In the genomic region with DNA sequence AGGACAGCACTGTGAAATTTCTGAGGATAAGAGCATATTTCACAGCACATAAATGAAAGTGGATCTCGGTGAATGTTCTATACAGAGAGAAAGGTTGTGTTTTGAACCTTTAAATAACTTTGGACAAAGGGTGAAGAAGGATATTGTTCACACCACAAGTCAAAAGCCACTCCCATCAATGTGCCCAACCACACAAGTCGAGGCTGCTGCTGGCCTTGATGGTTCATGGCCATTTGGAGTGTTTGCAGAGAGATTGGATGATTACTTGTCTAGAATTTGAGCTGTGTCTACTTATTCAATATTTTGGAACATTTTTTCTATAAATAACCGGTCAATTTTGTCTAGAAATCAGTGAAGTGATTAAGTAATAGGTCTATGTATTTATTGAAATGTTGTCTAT, we compare ENCODE assay signal across 20 cellular contexts.
DNase-seq lines count a peak whose midpoint lies in the region; ATAC-seq and TF ChIP-seq lines count a peak whose summit lies in the region.
"Had no signal": no experiment of that assay in that cellular context is flagged by ENCODE, and none has a peak within 500 bp of the region (broad histone marks: within the 10 kb centered on the region; RNA-seq: fewer than 3 reads in every experiment).

No MANE protein-coding gene starts in this region.

- POLR2A ChIA-PET in HCT116 (lab: Charles Lee): interaction anchor here (3.0 kb wide), 1 partner anchor 14 kb away, joined by 11 read pairs; no protein-coding TSS in a partner anchor

- intact Hi-C loops in Calu3 (cut with micrococcal nuclease; ENCODE audit: unreplicated experiment): no loop called here
- intact Hi-C loops in HCT116 (cut with micrococcal nuclease): no loop called here
- intact Hi-C loops in heart right ventricle (cut with DNase I): no loop called here

- TF ChIP-seq POLR2A in HCT116 (IDR thresholded peaks at IDR 0.05; ENCODE audit: borderline replicate concordance, extremely low read depth, insufficient read depth, insufficient read length): no peak

- H4K20me1 ChIP-seq in HCT116 (ENCODE audit: insufficient read depth): no peaks in the 10 kb centered on the region; the same call in 1 of the 2 replicates
- H4K20me1 ChIP-seq: BLaER1 had no signal

- no peak for TF ChIP-seq RAD21 in HCT116 (IDR thresholded peaks at IDR 0.05; ENCODE audit: low read depth)

- no TSS peak for BruUV-seq in Calu3 (replicated peaks; lab: Mats Ljungman, UMichigan)
- BruUV-seq in HCT116 (replicated peaks; lab: Mats Ljungman, UMichigan): no TSS peak

- WGBS in heart right ventricle, 2 donors: 92 to 94% methylated on average over 3 of the region's 3 CpGs

- CTCF ChIA-PET in Calu3 (lab: Charles Lee): no interaction called here
- CTCF ChIA-PET in HCT116 (lab: Charles Lee): interaction anchor here (1.1 kb wide), 1 partner anchor 343 kb away, joined by 4 read pairs; no protein-coding TSS in a partner anchor

- no peaks in the 10 kb centered on the region for H3K9me2 ChIP-seq in HCT116 (ENCODE audit: insufficient read depth)

- no peaks in the 10 kb centered on the region for H3K9me3 Mint-ChIP-seq in Calu3 (ENCODE audit: low read depth, unreplicated experiment)
- no peaks in the 10 kb centered on the region for H3K9me3 Mint-ChIP-seq in nephron
- no peaks in the 10 kb centered on the region for H3K9me3 Mint-ChIP-seq in activated T-helper 17 cell treated with anti-CD3 and anti-CD28 coated beads, Interleukin-2, amount 50 U/mL, for 72 hours
- H3K9me3 Mint-ChIP-seq: CD4-positive, alpha-beta memory T cell; IgD-negative memory B cell had no signal

- no peaks in the 10 kb centered on the region for H3K27me3 Mint-ChIP-seq in Calu3 (ENCODE audit: unreplicated experiment)
- H3K27me3 Mint-ChIP-seq in nephron (ENCODE audit: low read depth): no peaks in the 10 kb centered on the region
- peaks cover 17% of the 10 kb centered on the region for H3K27me3 Mint-ChIP-seq in activated T-helper 17 cell treated with anti-CD3 and anti-CD28 coated beads, Interleukin-2, amount 50 U/mL, for 72 hours

- H3K27ac ChIP-seq in HCT116 (ENCODE audit: low read depth, low read length) (peak overlapping the region; percentile 66; the same call in 1 of the 2 replicates), RWPE2 (ENCODE audit: poor library complexity, severe bottlenecking) (peak overlapping the region; percentile 77), heart right ventricle (no peak overlapping the region)
- H3K27ac ChIP-seq: A549, BLaER1, HL-60 had no signal

- H3K27ac Mint-ChIP-seq in Calu3 (ENCODE audit: unreplicated experiment) (peak overlapping the region; percentile 9), nephron (peak overlapping the region in 2 of 3 experiments; percentile 20 to 41)
- H3K27ac Mint-ChIP-seq in activated T-helper 17 cell treated with anti-CD3 and anti-CD28 coated beads, Interleukin-2, amount 50 U/mL, for 72 hours: no peak overlapping the region
- H3K27ac Mint-ChIP-seq: CD4-positive, alpha-beta memory T cell; IgD-negative memory B cell had no signal

- ATAC-seq in HCT116: no peak
- ATAC-seq in RWPE2 (ENCODE audit: low read depth): no peak
- ATAC-seq in activated T-helper 17 cell treated with anti-CD3 and anti-CD28 coated beads, Interleukin-2, amount 50 U/mL, for 72 hours (replicated peaks): no peak
- no peak for ATAC-seq in heart right ventricle
- ATAC-seq in GM19328 (IDR thresholded peaks at IDR 0.05; ENCODE audit: unreplicated experiment): no peak
- ATAC-seq: A549 had no signal

- H3K4me2 ChIP-seq in HCT116 (ENCODE audit: low read length): peak overlapping the region; percentile 42; the same call in 1 of the 2 replicates
- H3K4me2 ChIP-seq: A549, BLaER1 had no signal

- H2AFZ ChIP-seq in HCT116 (ENCODE audit: low read depth, low read length, poor library complexity, severe bottlenecking): no peak overlapping the region

- RAD21 ChIA-PET in HCT116 (lab: Charles Lee; ENCODE audit: low non-redundant PET in 1 of 2, low total read pairs in 2 of 2, uncharacterized antibody in 2 of 2, unreplicated experiment in 2 of 2): no interaction called here

- TF ChIP-seq CTCF in Calu3 (IDR thresholded peaks at IDR 0.05; ENCODE audit: unreplicated experiment) (no peak), HCT116 (IDR thresholded peaks at IDR 0.05 in 2 of 3, conservative IDR thresholded peaks at IDR 0.05 in 1 of 3; ENCODE audit: borderline replicate concordance in 1 of 3, insufficient read depth in 1 of 3, low read depth in 2 of 3, low read length in 2 of 3) (no peak), RWPE2 (IDR thresholded peaks at IDR 0.05; ENCODE audit: poor library complexity, severe bottlenecking) (no peak), nephron (IDR thresholded peaks at IDR 0.05; ENCODE audit: unreplicated experiment in 3 of 3) (no peak), heart right ventricle (IDR thresholded peaks at IDR 0.05) (no peak)

- peaks cover 54% of the 10 kb centered on the region for H3K4me1 Mint-ChIP-seq in Calu3 (ENCODE audit: low read depth, unreplicated experiment)
- H3K4me1 Mint-ChIP-seq in nephron: peaks cover 47% of the 10 kb centered on the region
- H3K4me1 Mint-ChIP-seq in activated T-helper 17 cell treated with anti-CD3 and anti-CD28 coated beads, Interleukin-2, amount 50 U/mL, for 72 hours: no peaks in the 10 kb centered on the region
- H3K4me1 Mint-ChIP-seq: CD4-positive, alpha-beta memory T cell; IgD-negative memory B cell had no signal

- H3K36me3 ChIP-seq in HCT116 (ENCODE audit: control insufficient read depth in 1 of 2, insufficient read depth in 2 of 2, low read length in 2 of 2) (no peaks in the 10 kb centered on the region), RWPE2 (ENCODE audit: low read depth) (peaks cover 78% of the 10 kb centered on the region), heart right ventricle (no peaks in the 10 kb centered on the region)
- H3K36me3 ChIP-seq: BLaER1 had no signal

- peaks cover 93 to 100% of the 10 kb centered on the region in 2 experiments for H3K4me1 ChIP-seq in HCT116 (ENCODE audit: control insufficient read depth in 1 of 2, insufficient read depth in 2 of 2, low read length in 2 of 2)
- peaks cover 89% of the 10 kb centered on the region for H3K4me1 ChIP-seq in RWPE2 (ENCODE audit: insufficient read depth, poor library complexity, severe bottlenecking)
- H3K4me1 ChIP-seq in heart right ventricle: peaks cover 0 to 25% (median 17%) of the 10 kb centered on the region in 9 donors
- H3K4me1 ChIP-seq: BLaER1 had no signal

- no peak overlapping the region for H3K9ac ChIP-seq in HCT116 (ENCODE audit: low read length)
- H3K9ac ChIP-seq: BLaER1 had no signal

- no peaks in the 10 kb centered on the region for H3K9me3 ChIP-seq in HCT116 (ENCODE audit: control insufficient read depth in 1 of 2, insufficient read depth in 1 of 2, low read depth in 1 of 2, low read length in 2 of 2)
- no peaks in the 10 kb centered on the region for H3K9me3 ChIP-seq in RWPE2 (ENCODE audit: severe bottlenecking)
- no peaks in the 10 kb centered on the region for H3K9me3 ChIP-seq in heart right ventricle
- H3K9me3 ChIP-seq: A549, BLaER1 had no signal

- H3K27me3 ChIP-seq in HCT116 (ENCODE audit: insufficient read depth, low read length): no peaks in the 10 kb centered on the region
- no peaks in the 10 kb centered on the region for H3K27me3 ChIP-seq in RWPE2 (ENCODE audit: insufficient read depth, poor library complexity, severe bottlenecking)
- peaks cover 0 to 12% (median 0%) of the 10 kb centered on the region in 7 donors for H3K27me3 ChIP-seq in heart right ventricle
- H3K27me3 ChIP-seq: BLaER1 had no signal

- H3K36me3 Mint-ChIP-seq in Calu3 (ENCODE audit: insufficient read depth, unreplicated experiment) (peaks cover 15% of the 10 kb centered on the region), nephron (ENCODE audit: low read depth) (peaks cover 37% of the 10 kb centered on the region)
- no peaks in the 10 kb centered on the region for H3K36me3 Mint-ChIP-seq in activated T-helper 17 cell treated with anti-CD3 and anti-CD28 coated beads, Interleukin-2, amount 50 U/mL, for 72 hours (ENCODE audit: low read depth)
- H3K36me3 Mint-ChIP-seq: CD4-positive, alpha-beta memory T cell; IgD-negative memory B cell had no signal

- H3K4me3 Mint-ChIP-seq in Calu3 (ENCODE audit: low read depth, unreplicated experiment) (no peak overlapping the region), nephron (no peak overlapping the region)
- no peak overlapping the region for H3K4me3 Mint-ChIP-seq in activated T-helper 17 cell treated with anti-CD3 and anti-CD28 coated beads, Interleukin-2, amount 50 U/mL, for 72 hours
- H3K4me3 Mint-ChIP-seq: CD4-positive, alpha-beta memory T cell; IgD-negative memory B cell had no signal

- H3K4me3 ChIP-seq in HCT116 (replicated peaks in 1 of 2; ENCODE audit: low read depth in 1 of 2, low read length in 2 of 2) (no peak overlapping the region), RWPE2 (ENCODE audit: severe bottlenecking) (no peak overlapping the region), heart right ventricle (no peak overlapping the region)
- H3K4me3 ChIP-seq: A549, BLaER1 had no signal

- no peak for DNase-seq in Calu3
- DNase-seq in HCT116 (ENCODE audit: low read depth, low spot score): no peak
- DNase-seq in RWPE2 (ENCODE audit: low spot score): no peak
- DNase-seq in heart right ventricle: no peak
- DNase-seq: CD4-positive, alpha-beta memory T cell; H7; Karpas-422; MM.1S; NCI-H1092 treated with DMSO at 0.1 percent for 48 hours; NCI-H146; NCI-H2029 treated with DMSO at 0.1 percent for 48 hours; NCI-H2171; SHP77 had no signal

- peaks cover 100% of the 10 kb centered on the region for H3K79me2 ChIP-seq in HCT116 (ENCODE audit: insufficient read depth, low read length)

TF ChIP-seq in HCT116, 20 proteins besides CTCF, POLR2A, EP300 and RAD21 (continues in another document):
- TF ChIP-seq ELF1 (IDR thresholded peaks at IDR 0.05; ENCODE audit: borderline replicate concordance, low read depth) (no peak), EGR1 (IDR thresholded peaks at IDR 0.05; ENCODE audit: low read depth) (no peak), FOSL1 (IDR thresholded peaks at IDR 0.05; ENCODE audit: low read depth) (no peak), SP1 (IDR thresholded peaks at IDR 0.05; ENCODE audit: low read depth) (no peak), CEBPB (IDR thresholded peaks at IDR 0.05; ENCODE audit: low read depth) (no peak; the same call in 1 of the 2 replicates), JUND (IDR thresholded peaks at IDR 0.05) (peak; percentile 5; the same call in 1 of the 2 replicates), ZFX (IDR thresholded peaks at IDR 0.05) (no peak)
- TF ChIP-seq, protein P1, sequence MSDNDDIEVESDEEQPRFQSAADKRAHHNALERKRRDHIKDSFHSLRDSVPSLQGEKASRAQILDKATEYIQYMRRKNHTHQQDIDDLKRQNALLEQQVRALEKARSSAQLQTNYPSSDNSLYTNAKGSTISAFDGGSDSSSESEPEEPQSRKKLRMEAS (IDR thresholded peaks at IDR 0.05): no peak; the same call in 1 of the 2 replicates
- TF ChIP-seq, protein P2, sequence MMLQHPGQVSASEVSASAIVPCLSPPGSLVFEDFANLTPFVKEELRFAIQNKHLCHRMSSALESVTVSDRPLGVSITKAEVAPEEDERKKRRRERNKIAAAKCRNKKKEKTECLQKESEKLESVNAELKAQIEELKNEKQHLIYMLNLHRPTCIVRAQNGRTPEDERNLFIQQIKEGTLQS (IDR thresholded peaks at IDR 0.05): no peak

Comparison
In these comparisons a context has a peak if more than half of its experiments do, and no peak if none do; other contexts are left out.
1. H3K27ac ChIP-seq: peak in HCT116 (single experiment) and RWPE2 (single experiment); none in heart right ventricle (0 of 10).